In genomic region chr2:49940616-49941015, GRCh38 we compare ENCODE assay signal across 9 cellular contexts.
DNase-seq lines count a peak whose midpoint lies in the region; ATAC-seq and TF ChIP-seq lines count a peak whose summit lies in the region.
"Had no signal": no experiment of that assay in that cellular context is flagged by ENCODE, and none has a peak within 500 bp of the region (broad histone marks: within the 10 kb centered on the region; RNA-seq: fewer than 3 reads in every experiment).

No MANE protein-coding gene starts in this region.

- ATAC-seq in CD4-positive, alpha-beta T cell (ENCODE audit: poor library complexity), result no peak
- ATAC-seq in T-cell (replicated peaks in 1 of 4), result peak in 1 of 4 experiments; percentile 46
- no peak for ATAC-seq in lower lobe of right lung
- no peak for ATAC-seq in gastrocnemius medialis

- H2AFZ ChIP-seq in GM23248, result no peak overlapping the region

- peaks cover 22% of the 10 kb centered on the region for H3K4me1 Mint-ChIP-seq in CD4-positive, alpha-beta T cell (ENCODE audit: low read depth)
- H3K4me1 Mint-ChIP-seq in T-cell, result peaks cover 15 to 27% (median 18%) of the 10 kb centered on the region in 3 donors

- no peaks in the 10 kb centered on the region for H3K9me3 ChIP-seq in CD4-positive, alpha-beta T cell (ENCODE audit: control insufficient read depth, low read length)
- no peaks in the 10 kb centered on the region for H3K9me3 ChIP-seq in GM23248 (ENCODE audit: low read depth)
- no peaks in the 10 kb centered on the region for H3K9me3 ChIP-seq in lower lobe of right lung
- no peaks in the 10 kb centered on the region for H3K9me3 ChIP-seq in gastrocnemius medialis
- H3K9me3 ChIP-seq: thoracic aorta had no signal

- H3K4me3 Mint-ChIP-seq in CD4-positive, alpha-beta T cell, result peak overlapping the region; percentile 89
- H3K4me3 Mint-ChIP-seq in T-cell, result peak overlapping the region; percentile 68 to 76 (median 76)

- WGBS in GM23248 (ENCODE audit: low coverage in 1 of 2, low lambda C conversion rate in 2 of 2, missing lambda C conversion rate in 2 of 2), 2 experiments, result 30 to 31% methylated on average over 3 of the region's 3 CpGs

- TF ChIP-seq CTCF in CD4-positive, alpha-beta T cell (IDR thresholded peaks at IDR 0.05), result no peak
- TF ChIP-seq CTCF in lower lobe of right lung (IDR thresholded peaks at IDR 0.05), result no peak
- no peak for TF ChIP-seq CTCF in gastrocnemius medialis (IDR thresholded peaks at IDR 0.05 in 4 of 5, conservative IDR thresholded peaks at IDR 0.05 in 1 of 5)

- CTCF ChIA-PET in CD4-positive, alpha-beta T cell (lab: Charles Lee), result no interaction called here
- CTCF ChIA-PET in T-cell (lab: Charles Lee), result no interaction called here

- H3F3A ChIP-seq in GM23248 (ENCODE audit: insufficient read depth), result no peaks in the 10 kb centered on the region

- H3K27ac Mint-ChIP-seq in CD4-positive, alpha-beta T cell, result peak overlapping the region; percentile 13
- peak overlapping the region in 1 of 2 donors; percentile 42 for H3K27ac Mint-ChIP-seq in T-cell

- no peaks in the 10 kb centered on the region for H3K9me2 ChIP-seq in GM23248 (ENCODE audit: insufficient read depth)

- no peak for DNase-seq in CD4-positive, alpha-beta T cell
- DNase-seq in GM23248 (no peak), T-cell (no peak), lower lobe of right lung (no peak), NCI-H345 treated with DMSO at 0.1 percent for 48 hours (lab: John Stamatoyannopoulos, UW; ENCODE audit: unreplicated experiment) (no peak), gastrocnemius medialis (no peak), NCI-H1694 (lab: John Stamatoyannopoulos, UW) (no peak), cerebellar cortex (ENCODE audit: low spot score) (no peak)

- no peaks in the 10 kb centered on the region for H4K20me1 ChIP-seq in GM23248 (ENCODE audit: insufficient read depth)

- TF ChIP-seq POLR2A in gastrocnemius medialis (IDR thresholded peaks at IDR 0.05), result no peak

- no peaks in the 10 kb centered on the region for H3K79me2 ChIP-seq in GM23248 (ENCODE audit: insufficient read depth)

- intact Hi-C loops in CD4-positive, alpha-beta T cell (cut with DNase I, micrococcal nuclease), result no loop called here
- intact Hi-C loops in lower lobe of right lung (cut with DNase I) (no loop called here), gastrocnemius medialis (cut with DNase I; ENCODE audit: low total_unique reads) (no loop called here)

- no peaks in the 10 kb centered on the region for H3K4me1 ChIP-seq in GM23248 (ENCODE audit: insufficient read depth)
- H3K4me1 ChIP-seq in lower lobe of right lung, result no peaks in the 10 kb centered on the region
- no peaks in the 10 kb centered on the region for H3K4me1 ChIP-seq in gastrocnemius medialis

- H3K9ac ChIP-seq in GM23248, result no peak overlapping the region

- in situ Hi-C loops in GM23248 (cut with MboI), result no loop called here
- in situ Hi-C loops in gastrocnemius medialis (cut with MboI; ENCODE audit: low sequenced_read_pairs in 4 of 4), result no loop called here

- H3K36me3 ChIP-seq in GM23248 (ENCODE audit: low read depth) (no peaks in the 10 kb centered on the region), lower lobe of right lung (no peaks in the 10 kb centered on the region), gastrocnemius medialis (no peaks in the 10 kb centered on the region)
- H3K36me3 ChIP-seq: thoracic aorta had no signal

- H3K4me2 ChIP-seq in GM23248 (ENCODE audit: unreplicated experiment), result no peak overlapping the region

- POLR2A ChIA-PET in CD4-positive, alpha-beta T cell (lab: Charles Lee), result no interaction called here
- POLR2A ChIA-PET in T-cell (lab: Charles Lee), result no interaction called here

- H3K9me3 Mint-ChIP-seq in CD4-positive, alpha-beta T cell, result no peaks in the 10 kb centered on the region
- no peaks in the 10 kb centered on the region for H3K9me3 Mint-ChIP-seq in T-cell

- H3K27me3 Mint-ChIP-seq in CD4-positive, alpha-beta T cell, result no peaks in the 10 kb centered on the region
- H3K27me3 Mint-ChIP-seq in T-cell, result no peaks in the 10 kb centered on the region

- H3K36me3 Mint-ChIP-seq in CD4-positive, alpha-beta T cell (ENCODE audit: low read depth), result no peaks in the 10 kb centered on the region
- H3K36me3 Mint-ChIP-seq in T-cell, result no peaks in the 10 kb centered on the region

- H3K27ac ChIP-seq in CD4-positive, alpha-beta T cell (ENCODE audit: low read depth, low read length), result no peak overlapping the region
- H3K27ac ChIP-seq in GM23248 (no peak overlapping the region), lower lobe of right lung (no peak overlapping the region), gastrocnemius medialis (no peak overlapping the region)
- H3K27ac ChIP-seq: thoracic aorta had no signal

- peak overlapping the region; percentile 29; the same call in 1 of the 2 replicates for H3K4me3 ChIP-seq in GM23248
- peak overlapping the region; percentile 34 for H3K4me3 ChIP-seq in lower lobe of right lung
- H3K4me3 ChIP-seq in gastrocnemius medialis, result no peak overlapping the region
- H3K4me3 ChIP-seq: thoracic aorta had no signal

- no peaks in the 10 kb centered on the region for H3K27me3 ChIP-seq in CD4-positive, alpha-beta T cell (ENCODE audit: control insufficient read depth, insufficient read depth, low read length)
- H3K27me3 ChIP-seq in GM23248 (replicated peaks; ENCODE audit: insufficient read depth) (no peaks in the 10 kb centered on the region), lower lobe of right lung (ENCODE audit: low read depth) (no peaks in the 10 kb centered on the region), gastrocnemius medialis (no peaks in the 10 kb centered on the region)

Comparison
In these comparisons a context has a peak if more than half of its experiments do, and no peak if none do; other contexts are left out.
1. H3K4me3 ChIP-seq: peak in GM23248 (single experiment) and lower lobe of right lung (single experiment); none in gastrocnemius medialis (0 of 4).